8 cellular contexts compared by ENCODE assay signal in genomic region chr2:88671786-88672427, GRCh38. TPM values are rescaled to one million over a fixed set of nuclear protein-coding genes. Genes with fewer than 3 reads are reported as not detected.
DNase-seq lines count a peak whose midpoint lies in the region; ATAC-seq and TF ChIP-seq lines count a peak whose summit lies in the region.

No MANE protein-coding gene starts in this region.

- 0 out of 2 replicates have a peak overlapping the region, but pooled peaks have one; percentile 8 for H2AFZ ChIP-seq in OCI-LY7 (ENCODE audit: low read length)

- 50% methylated on average over 11 of the region's 11 CpGs for WGBS in lung, 2 donors

- H3K36me3 ChIP-seq in OCI-LY7 (ENCODE audit: insufficient read depth, low read length) (no peaks in the 10 kb centered on the region), lung (ENCODE audit: control insufficient read depth in 2 of 2, insufficient read depth in 2 of 2, low read length in 2 of 2) (no peaks in the 10 kb centered on the region)

- H3K36me3 Mint-ChIP-seq in chondrocyte (ENCODE audit: low read depth) = no peaks in the 10 kb centered on the region

- H3K9me3 ChIP-seq in OCI-LY7 (ENCODE audit: low read length) (no peaks in the 10 kb centered on the region), lung (ENCODE audit: control insufficient read depth in 2 of 2, insufficient read depth in 1 of 2, low read length in 1 of 2) (no peaks in the 10 kb centered on the region)

- H3K79me2 ChIP-seq in OCI-LY7 (ENCODE audit: insufficient read depth, low read depth, low read length) = no peaks in the 10 kb centered on the region

- POLR2A ChIA-PET in OCI-LY7 (lab: Charles Lee) = interaction anchor here (0.6 to 0.7 kb wide), 2 partner anchors 42 to 246 kb away, joined by 4 to 6 read pairs; no protein-coding TSS in a partner anchor

- H3K9me2 ChIP-seq in OCI-LY7 (ENCODE audit: insufficient read depth, low read length) = no peaks in the 10 kb centered on the region

- TF ChIP-seq CTCF in OCI-LY7 (conservative IDR thresholded peaks at IDR 0.05; ENCODE audit: low read length) (peak; percentile 96), chondrocyte (IDR thresholded peaks at IDR 0.05) (peak; percentile 94), lung (IDR thresholded peaks at IDR 0.05; ENCODE audit: control extremely low read depth, extremely low read depth) (peak; percentile 65)

- H3K9me3 Mint-ChIP-seq in chondrocyte (ENCODE audit: low read depth) = no peaks in the 10 kb centered on the region

- H3K27me3 Mint-ChIP-seq in chondrocyte (ENCODE audit: low read depth) = peaks cover 26% of the 10 kb centered on the region

- no peaks in the 10 kb centered on the region for H3K4me1 Mint-ChIP-seq in chondrocyte (ENCODE audit: low read depth)

- H3K4me1 ChIP-seq in OCI-LY7 (ENCODE audit: insufficient read depth, low read length, poor library complexity, severe bottlenecking) (no peaks in the 10 kb centered on the region), lung (ENCODE audit: control insufficient read depth in 2 of 2, insufficient read depth in 2 of 2, low read length in 2 of 2) (no peaks in the 10 kb centered on the region)

- no TSS peak for BruUV-seq in OCI-LY7 (replicated peaks; lab: Mats Ljungman, UMichigan)

- H3K4me2 ChIP-seq in OCI-LY7 (ENCODE audit: low read length) = no peak overlapping the region

- no peak overlapping the region for H3K4me3 Mint-ChIP-seq in chondrocyte (ENCODE audit: unreplicated experiment)

- no peak overlapping the region for H3K4me3 ChIP-seq in OCI-LY7 (ENCODE audit: low read depth, low read length, poor library complexity, severe bottlenecking)
- H3K4me3 ChIP-seq in lung = no peak overlapping the region

- H4K20me1 ChIP-seq in OCI-LY7 (ENCODE audit: insufficient read depth, low read length) = no peaks in the 10 kb centered on the region

- no peaks in the 10 kb centered on the region for H3K27me3 ChIP-seq in lung (ENCODE audit: control insufficient read depth, insufficient read depth)

- H3K27ac ChIP-seq in OCI-LY7 (ENCODE audit: low read depth, low read length, poor library complexity, severe bottlenecking) (no peak overlapping the region), lung (ENCODE audit: low read depth in 1 of 2, low read length in 1 of 2) (no peak overlapping the region)

- peak; percentile 41 for ATAC-seq in lung (ENCODE audit: insufficient read depth, low FRiP score)
- ATAC-seq in HG03196 (IDR thresholded peaks at IDR 0.05; ENCODE audit: unreplicated experiment) = no peak
- no peak for ATAC-seq in HG02763 (IDR thresholded peaks at IDR 0.05; ENCODE audit: unreplicated experiment)

- no peak overlapping the region for H3K27ac Mint-ChIP-seq in chondrocyte (ENCODE audit: unreplicated experiment)

- CTCF ChIA-PET in OCI-LY7 (lab: Charles Lee; ENCODE audit: unreplicated experiment) = no interaction called here

- intact Hi-C loops in OCI-LY7 (cut with micrococcal nuclease; ENCODE audit: unreplicated experiment) = loop anchor here (5.0 kb wide), 2 partner anchors 200 to 480 kb away; no protein-coding TSS in a partner anchor

- DNase-seq in 8988T (peak; percentile 32), EL (peak; percentile 65), HT1080 (ENCODE audit: low read depth) (peak; percentile 62), OCI-LY7 (ENCODE audit: low spot score) (peak; percentile 76), chondrocyte (ENCODE audit: low spot score) (no peak), lung (ENCODE audit: low spot score) (no peak)

RNA-seq across cellular contexts. Expression of gene RPIA, which starts 19.6 kb away (rescaled TPM):
- total RNA-seq in HT1080 (2014; rRNA removed; shearing (Covaris generic)) = 9.5 and 25.3 TPM in 2 replicates
- polyA plus RNA-seq in HT1080 (2015; cell fraction: cytosol; rRNA removed) = 27.2 and 29.1 TPM in 2 replicates
- polyA plus RNA-seq in HT1080 (2015; cell fraction: nucleus; rRNA removed) = 9.2 and 9.8 TPM in 2 replicates
- 31.6 and 36.9 TPM in 2 replicates for total RNA-seq in OCI-LY7 (2014; rRNA removed; shearing (Covaris generic))
- 58.5 and 68.1 TPM in 2 replicates for total RNA-seq in OCI-LY7 (2022)
- total RNA-seq in chondrocyte = 8.6 to 9.0 TPM (median 8.9 TPM) in 3 replicates
- total RNA-seq in lung = 10 to 100 TPM; 16.8 to 18.4 TPM
- polyA plus RNA-seq in lung = 10 to 100 TPM; 18.4 to 25.3 TPM

RNA-seq across cellular contexts. Expression of gene EIF2AK3, which starts 44.6 kb away (rescaled TPM):
- total RNA-seq in HT1080 (2014; rRNA removed; shearing (Covaris generic)) = 5.6 and 8.4 TPM in 2 replicates
- 4.3 and 5.2 TPM in 2 replicates for polyA plus RNA-seq in HT1080 (2015; cell fraction: cytosol; rRNA removed)
- 6.3 and 6.6 TPM in 2 replicates for polyA plus RNA-seq in HT1080 (2015; cell fraction: nucleus; rRNA removed)
- total RNA-seq in OCI-LY7 (2014; rRNA removed; shearing (Covaris generic)) = 49.4 and 52.7 TPM in 2 replicates
- 64.5 and 73.4 TPM in 2 replicates for total RNA-seq in OCI-LY7 (2022)
- 18.5 to 19.8 TPM (median 19.3 TPM) in 3 replicates for total RNA-seq in chondrocyte
- total RNA-seq in lung = 10 to 100 TPM; 23.3 to 46.7 TPM
- polyA plus RNA-seq in lung = 10 to 100 TPM in 1 of 2 donors, 1 to 10 TPM in 1; 5.3 to 14.0 TPM

Comparison
In these comparisons a context has a peak if more than half of its experiments do, and no peak if none do; other contexts are left out.
1. DNase-seq: peak in 8988T (single experiment), EL (single experiment), HT1080 (single experiment) and OCI-LY7 (single experiment); none in chondrocyte (single experiment) and lung (single experiment).
2. Peak in every context shown above with its lines, with median percentiles within 50 percentile points of each other: CTCF ChIP-seq.